9 cellular contexts compared by ENCODE assay signal in the genomic region with DNA sequence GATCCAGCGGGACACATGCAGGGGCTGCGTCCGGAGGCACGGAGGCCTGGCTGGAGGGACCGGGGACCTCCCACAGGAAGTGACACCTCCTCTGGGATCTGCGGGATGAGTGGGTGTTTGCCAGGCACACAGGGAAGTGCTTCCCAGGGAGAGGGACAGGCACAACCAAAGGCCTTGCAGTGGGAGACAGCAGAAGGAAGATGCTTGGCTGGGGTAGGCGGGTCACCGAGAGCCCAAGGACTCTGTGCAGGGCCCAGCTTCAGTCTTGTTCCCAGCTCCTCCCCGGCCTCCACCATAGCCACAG. TPM values are rescaled to one million over a fixed set of nuclear protein-coding genes. Genes with fewer than 3 reads are reported as not detected.
DNase-seq lines count a peak whose midpoint lies in the region; ATAC-seq and TF ChIP-seq lines count a peak whose summit lies in the region.
"Not testable (repeated sequence)": the region's sequence is repeated elsewhere in the genome, so short reads cannot be mapped to it uniquely, and the experiment has no call there.
"Had no signal": no experiment of that assay in that cellular context is flagged by ENCODE, and none has a peak within 500 bp of the region (broad histone marks: within the 10 kb centered on the region; RNA-seq: fewer than 3 reads in every experiment).

No MANE protein-coding gene starts in this region.

- not testable (repeated sequence) for H3K9me3 Mint-ChIP-seq in H9; natural killer cell treated with Interleukin-12 subunit alpha and Interleukin-12 subunit beta and Interleukin-15 and Interleukin-18, amount 100 ng/mL, for 72 hours

- H3K4me3 Mint-ChIP-seq in H9; natural killer cell treated with Interleukin-12 subunit alpha and Interleukin-12 subunit beta and Interleukin-15 and Interleukin-18, amount 100 ng/mL, for 72 hours: not testable (repeated sequence)

- H3K23me2 ChIP-seq in H9 (ENCODE audit: insufficient read length, low read depth, low read length, poor library complexity, severe bottlenecking), result not testable (repeated sequence)

- not testable (repeated sequence) for H2BK15ac ChIP-seq in H9 (ENCODE audit: low read depth, low read length)

- not testable (repeated sequence) for H3K27me3 Mint-ChIP-seq in H9 (ENCODE audit: low read depth)
- peaks cover 0 to 11% of the 10 kb centered on the region in 2 donors for H3K27me3 Mint-ChIP-seq in natural killer cell treated with Interleukin-12 subunit alpha and Interleukin-12 subunit beta and Interleukin-15 and Interleukin-18, amount 100 ng/mL, for 72 hours

- not testable (repeated sequence) for H3T11ph ChIP-seq in H9 (ENCODE audit: low read length)

- H4K8ac ChIP-seq in H9 (replicated peaks; ENCODE audit: insufficient read length, low read depth, low read length), result not testable (repeated sequence)

- H2BK120ac ChIP-seq in H9 (ENCODE audit: low read depth, low read length, poor library complexity, severe bottlenecking), result not testable (repeated sequence)

- peak in 6 of 8 donors; percentile 4 to 35 (median 12) for ATAC-seq in heart right ventricle
- not testable (repeated sequence) for ATAC-seq in natural killer cell treated with Interleukin-12 subunit alpha and Interleukin-12 subunit beta and Interleukin-15 and Interleukin-18, amount 100 ng/mL, for 72 hours

- TF ChIP-seq CTCF in AG10803 (conservative IDR thresholded peaks at IDR 0.05; ENCODE audit: low read length); H9 (conservative IDR thresholded peaks at IDR 0.05); fibroblast of lung (conservative IDR thresholded peaks at IDR 0.05 in 1 of 2, IDR thresholded peaks at IDR 0.05 in 1 of 2; ENCODE audit: low read depth in 1 of 2, low read length in 2 of 2); heart right ventricle (IDR thresholded peaks at IDR 0.05); testis (IDR thresholded peaks at IDR 0.05): not testable (repeated sequence)

- not testable (repeated sequence) for H3K79me2 ChIP-seq in H9 (ENCODE audit: insufficient read depth, low read length); fibroblast of lung (ENCODE audit: control insufficient read depth, insufficient read depth, low read length)

- H4K20me1 ChIP-seq in H9 (ENCODE audit: control insufficient read depth, insufficient read depth, insufficient read length); fibroblast of lung (ENCODE audit: control insufficient read depth, extremely low read depth, insufficient read depth, low read length): not testable (repeated sequence)

- H2AK5ac ChIP-seq in H9 (ENCODE audit: insufficient read length, low read length), result not testable (repeated sequence)

- not testable (repeated sequence) for H3K9me3 ChIP-seq in H9 (ENCODE audit: control insufficient read depth, low read depth, low read length); fibroblast of lung (ENCODE audit: control insufficient read depth, insufficient read depth, low read depth, low read length); heart right ventricle; testis

- H3K23ac ChIP-seq in H9 (ENCODE audit: insufficient read length, low read depth, low read length), result not testable (repeated sequence)

- not testable (repeated sequence) for H3K79me1 ChIP-seq in H9 (ENCODE audit: insufficient read depth, low read depth, low read length, poor library complexity, severe bottlenecking)

- not testable (repeated sequence) for H3K27me3 ChIP-seq in H9 (ENCODE audit: insufficient read depth, low read length); fibroblast of lung (ENCODE audit: control insufficient read depth, insufficient read depth, low read length); heart right ventricle; testis

- H3K36me3 ChIP-seq in fibroblast of lung (ENCODE audit: control insufficient read depth, insufficient read depth, low read length); heart right ventricle; testis (ENCODE audit: low read depth, missing control alignments): not testable (repeated sequence)

- DNase-seq in AG10803 (ENCODE audit: low read depth), result peak; percentile 17
- peak; percentile 24 for DNase-seq in H9
- not testable (repeated sequence) for DNase-seq in fibroblast of lung (ENCODE audit: low read depth in 2 of 2); heart right ventricle
- peak; percentile 71 for DNase-seq in islet precursor cell
- DNase-seq in natural killer cell treated with Interleukin-12 subunit alpha and Interleukin-12 subunit beta and Interleukin-15 and Interleukin-18, amount 100 ng/mL, for 72 hours (ENCODE audit: low spot score), result peak; percentile 61
- peak; percentile 26 for DNase-seq in testis

- H2AFZ ChIP-seq in H9 (ENCODE audit: low read length), result not testable (repeated sequence)
- H2AFZ ChIP-seq in fibroblast of lung (ENCODE audit: low read length), result peak overlapping the region; percentile 30

- TF ChIP-seq POLR2A in testis (IDR thresholded peaks at IDR 0.05), result not testable (repeated sequence)

- WGBS in H9 (ENCODE audit: extremely low coverage, insufficient read length, low lambda C conversion rate), result no CpG with 5 or more reads among the region's 9 CpGs
- WGBS in heart right ventricle, 2 donors, result 50 to 65% methylated on average over 9 of the region's 9 CpGs
- 40 to 58% methylated on average over 3 to 9 of the region's 9 CpGs for WGBS in testis, 2 donors

- not testable (repeated sequence) for H3K4me2 ChIP-seq in H9 (ENCODE audit: insufficient read depth, insufficient read length, low read length); fibroblast of lung (ENCODE audit: extremely low read depth, insufficient read depth, low read length)

- not testable (repeated sequence) for H2BK20ac ChIP-seq in H9 (ENCODE audit: low read depth, low read length, poor library complexity, severe bottlenecking)

- H3K9ac ChIP-seq in H9 (ENCODE audit: extremely low read depth, insufficient read length, low read length); fibroblast of lung (ENCODE audit: insufficient read depth, low read length): not testable (repeated sequence)

- H4K91ac ChIP-seq in H9 (ENCODE audit: insufficient read length, low read depth, low read length), result not testable (repeated sequence)

- H3K36me3 Mint-ChIP-seq in H9 (ENCODE audit: insufficient read depth in 1 of 3, low read depth in 3 of 3); natural killer cell treated with Interleukin-12 subunit alpha and Interleukin-12 subunit beta and Interleukin-15 and Interleukin-18, amount 100 ng/mL, for 72 hours: not testable (repeated sequence)

- not testable (repeated sequence) for H3K18ac ChIP-seq in H9 (ENCODE audit: insufficient read length, low read depth, low read length)

- not testable (repeated sequence) for H2BK5ac ChIP-seq in H9 (ENCODE audit: insufficient read length, low read length)

- not testable (repeated sequence) for H3K4me1 Mint-ChIP-seq in H9; natural killer cell treated with Interleukin-12 subunit alpha and Interleukin-12 subunit beta and Interleukin-15 and Interleukin-18, amount 100 ng/mL, for 72 hours (ENCODE audit: low read depth in 2 of 2)

- H4K5ac ChIP-seq in H9 (ENCODE audit: insufficient read length, low read depth, low read length), result not testable (repeated sequence)

- not testable (repeated sequence) for H3K4me1 ChIP-seq in H9 (ENCODE audit: insufficient read depth, low read length); fibroblast of lung (ENCODE audit: control insufficient read depth, extremely low read depth, insufficient read depth, low read length); testis
- peaks cover 0 to 27% (median 4%) of the 10 kb centered on the region in 9 donors for H3K4me1 ChIP-seq in heart right ventricle

- not testable (repeated sequence) for H3K27ac Mint-ChIP-seq in H9; natural killer cell treated with Interleukin-12 subunit alpha and Interleukin-12 subunit beta and Interleukin-15 and Interleukin-18, amount 100 ng/mL, for 72 hours

- not testable (repeated sequence) for H3K27ac ChIP-seq in H9 (ENCODE audit: insufficient read length, low read depth, low read length); fibroblast of lung (ENCODE audit: insufficient read depth, low read length); heart right ventricle; testis
- peak overlapping the region; percentile 40 for H3K27ac ChIP-seq in angular gyrus (ENCODE audit: low read depth, low read length)

- not testable (repeated sequence) for H3K56ac ChIP-seq in H9 (ENCODE audit: insufficient read length, low read depth, low read length)

- H2BK12ac ChIP-seq in H9 (ENCODE audit: insufficient read length, low read depth, low read length), result not testable (repeated sequence)

- not testable (repeated sequence) for H3K14ac ChIP-seq in H9 (ENCODE audit: insufficient read depth, low read length)

- intact Hi-C loops in heart right ventricle (cut with DNase I); testis (cut with DNase I; ENCODE audit: low total_unique reads): not testable (repeated sequence)

- H3K4me3 ChIP-seq in AG10803 (ENCODE audit: low read length); fibroblast of lung (replicated peaks in 1 of 4; ENCODE audit: control extremely low read depth in 1 of 4, insufficient read depth in 1 of 4, low read depth in 3 of 4, low read length in 4 of 4); heart right ventricle; testis: not testable (repeated sequence)

- not testable (repeated sequence) for H3K4ac ChIP-seq in H9 (ENCODE audit: low read depth, low read length)

RNA-seq across cellular contexts. Expression of a gene that starts 47.0 kb away (rescaled TPM):
- 0.29 and 0.39 TPM in 2 replicates for total RNA-seq in H9 (2021)
- 0.66 and 1.5 TPM in 2 replicates for total RNA-seq in fibroblast of lung
- 0.09 and 0.69 TPM in 2 replicates for polyA plus RNA-seq in fibroblast of lung
- polyA plus RNA-seq in fibroblast of lung (2012), result 0.15 and 1.0 TPM in 2 replicates
- 0.20 and 1.2 TPM in 2 replicates for polyA minus RNA-seq in fibroblast of lung (ENCODE audit: low replicate concordance)
- 10 to 100 TPM in 2 of 10 donors, 1 to 10 TPM in 8; 7.2 to 14.7 (median 8.7) TPM for total RNA-seq in heart right ventricle
- 1 to 10 TPM; 2.8 to 4.0 TPM for polyA plus RNA-seq in heart right ventricle
- not detected for total RNA-seq in natural killer cell treated with Interleukin-12 subunit alpha and Interleukin-12 subunit beta and Interleukin-15 and Interleukin-18, amount 100 ng/mL, for 72 hours
- 1 to 10 TPM; 2.8 to 5.4 TPM for total RNA-seq in testis
- 2.4 TPM for polyA plus RNA-seq in testis (ENCODE audit: insufficient read depth, low read depth, low replicate concordance)
- total RNA-seq: CD8-positive, alpha-beta memory T cell had no signal
- polyA plus RNA-seq: CD8-positive, alpha-beta memory T cell had no signal
